Comparison of ENCODE assay signal across 8 cellular contexts in the genomic region with DNA sequence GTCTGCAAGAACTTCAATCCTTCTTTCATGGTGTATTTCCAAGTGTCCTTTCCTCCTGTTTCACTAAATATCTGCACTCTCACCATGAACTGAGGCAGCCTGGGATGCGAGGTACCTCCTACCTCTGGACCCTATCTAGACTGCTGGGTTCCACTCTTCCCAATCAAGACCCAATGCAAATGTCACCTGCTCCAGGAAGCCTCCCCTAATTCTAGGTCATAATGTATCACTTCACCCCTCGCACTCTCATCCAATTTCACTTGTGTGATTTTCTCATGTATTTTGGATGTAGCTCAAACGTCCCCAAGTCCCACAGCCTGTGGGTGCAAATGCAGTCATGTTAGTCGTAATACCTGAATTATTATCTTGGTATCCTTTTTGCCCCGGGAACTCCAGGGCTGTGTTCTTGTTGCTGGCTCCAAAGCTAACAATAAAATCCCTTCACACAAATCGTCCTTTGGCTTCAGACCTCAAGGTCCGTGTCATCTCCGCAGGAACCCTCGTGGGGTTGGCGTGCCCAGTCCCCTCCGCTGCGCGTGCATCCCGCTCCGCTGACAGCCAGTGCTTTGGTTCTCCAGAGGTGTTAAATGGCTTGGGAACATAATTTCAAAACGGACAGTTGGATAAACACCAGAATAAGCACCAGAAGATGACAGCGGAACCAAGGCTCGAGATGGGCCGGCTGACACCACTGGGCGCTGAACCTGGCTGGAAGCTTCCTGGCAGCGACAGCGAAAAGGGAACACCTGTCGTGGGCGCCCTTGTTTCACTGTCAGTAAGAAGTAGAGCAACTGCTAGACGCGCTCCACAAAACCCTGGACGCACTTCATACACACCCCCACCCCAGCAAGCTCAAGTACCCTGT. TPM values are rescaled to one million over a fixed set of nuclear protein-coding genes. Genes with fewer than 3 reads are reported as not detected.
DNase-seq lines count a peak whose midpoint lies in the region; ATAC-seq and TF ChIP-seq lines count a peak whose summit lies in the region.

No MANE protein-coding gene starts in this region.

- no peak overlapping the region for H3K23ac ChIP-seq in H9 (ENCODE audit: insufficient read length, low read depth, low read length)

- ATAC-seq in gastroesophageal sphincter, result no peak
- no peak for ATAC-seq in GM19324 (IDR thresholded peaks at IDR 0.05; ENCODE audit: low FRiP score, unreplicated experiment)
- no peak for ATAC-seq in HG02798 (IDR thresholded peaks at IDR 0.05; ENCODE audit: poor library complexity, unreplicated experiment)

- TF ChIP-seq CTCF in H9 (conservative IDR thresholded peaks at IDR 0.05) (no peak), VCaP (conservative IDR thresholded peaks at IDR 0.05) (no peak), gastroesophageal sphincter (IDR thresholded peaks at IDR 0.05) (no peak)

- peaks cover 2 to 10% of the 10 kb centered on the region in 2 experiments; a peak in 2 of 5 replicates for H3K9me3 Mint-ChIP-seq in H9

- no peak overlapping the region for H3K4ac ChIP-seq in H9 (ENCODE audit: low read depth, low read length)

- H3K4me3 Mint-ChIP-seq in H9, result peak overlapping the region; percentile 67 to 82

- no peak overlapping the region for H2BK12ac ChIP-seq in H9 (ENCODE audit: insufficient read length, low read depth, low read length)

- DNase-seq in H9 (no peak), skeletal muscle cell (ENCODE audit: low read depth) (no peak), dedifferentiated amniotic fluid mesenchymal stem cell (ENCODE audit: extremely low spot score) (no peak), NCI-H510A (lab: John Stamatoyannopoulos, UW) (no peak)

- no peak overlapping the region for H2AK5ac ChIP-seq in H9 (ENCODE audit: insufficient read length, low read length)

- H4K91ac ChIP-seq in H9 (ENCODE audit: insufficient read length, low read depth, low read length), result no peak overlapping the region

- peaks cover 29 to 36% of the 10 kb centered on the region in 2 experiments for H3K4me1 Mint-ChIP-seq in H9

- no peaks in the 10 kb centered on the region for H4K20me1 ChIP-seq in H9 (ENCODE audit: control insufficient read depth, insufficient read depth, insufficient read length)

- no peak overlapping the region for H3K18ac ChIP-seq in H9 (ENCODE audit: insufficient read length, low read depth, low read length)

- peaks cover 20% of the 10 kb centered on the region for H3K27me3 Mint-ChIP-seq in H9 (ENCODE audit: low read depth)

- no peaks in the 10 kb centered on the region for H3K79me1 ChIP-seq in H9 (ENCODE audit: insufficient read depth, low read depth, low read length, poor library complexity, severe bottlenecking)

- no peak overlapping the region for H2BK15ac ChIP-seq in H9 (ENCODE audit: low read depth, low read length)

- H3K14ac ChIP-seq in H9 (ENCODE audit: insufficient read depth, low read length), result no peak overlapping the region

- H2BK120ac ChIP-seq in H9 (ENCODE audit: low read depth, low read length, poor library complexity, severe bottlenecking), result no peak overlapping the region

- peak overlapping the region; percentile 44 for H3K4me2 ChIP-seq in H9 (ENCODE audit: insufficient read depth, insufficient read length, low read length)

- H3K27ac ChIP-seq in H9 (ENCODE audit: insufficient read length, low read depth, low read length) (no peak overlapping the region), VCaP (peak overlapping the region; percentile 89), gastroesophageal sphincter (peak overlapping the region in 3 of 4 donors; percentile 95 to 98 (median 96))

- H4K5ac ChIP-seq in H9 (ENCODE audit: insufficient read length, low read depth, low read length), result no peak overlapping the region

- H3T11ph ChIP-seq in H9 (ENCODE audit: low read length), result no peak overlapping the region

- H3K36me3 ChIP-seq in gastroesophageal sphincter, result no peaks in the 10 kb centered on the region

- TF ChIP-seq EP300 in gastroesophageal sphincter (IDR thresholded peaks at IDR 0.05), result no peak

- peaks cover 13% of the 10 kb centered on the region; the same call in 1 of the 2 replicates for H3K79me2 ChIP-seq in H9 (ENCODE audit: insufficient read depth, low read length)

- no peak overlapping the region for H4K8ac ChIP-seq in H9 (replicated peaks; ENCODE audit: insufficient read length, low read depth, low read length)

- no peak overlapping the region for H3K56ac ChIP-seq in H9 (ENCODE audit: insufficient read length, low read depth, low read length)

- no peak overlapping the region for H3K9ac ChIP-seq in H9 (ENCODE audit: extremely low read depth, insufficient read length, low read length)

- WGBS in H9 (ENCODE audit: extremely low coverage, insufficient read length, low lambda C conversion rate), result no CpG with 5 or more reads among the region's 27 CpGs
- WGBS in gastroesophageal sphincter (ENCODE audit: low coverage in 1 of 2), 2 donors, result 73 to 85% methylated on average over 4 to 13 of the region's 27 CpGs

- H3K27me3 ChIP-seq in H9 (ENCODE audit: insufficient read depth, low read length) (no peaks in the 10 kb centered on the region; the same call in 1 of the 2 replicates), gastroesophageal sphincter (no peaks in the 10 kb centered on the region)

- H2AFZ ChIP-seq in H9 (ENCODE audit: low read length), result no peak overlapping the region

- H3K27ac Mint-ChIP-seq in H9, result no peak overlapping the region; a peak in 1 of 7 replicates

- H3K23me2 ChIP-seq in H9 (ENCODE audit: insufficient read length, low read depth, low read length, poor library complexity, severe bottlenecking), result peaks cover 15% of the 10 kb centered on the region

- H3K36me3 Mint-ChIP-seq in H9 (ENCODE audit: insufficient read depth in 1 of 3, low read depth in 3 of 3), result peaks cover 0 to 10% (median 5%) of the 10 kb centered on the region in 3 experiments; a peak in 3 of 7 replicates

- H3K9me3 ChIP-seq in H9 (ENCODE audit: control insufficient read depth, low read depth, low read length) (no peaks in the 10 kb centered on the region), gastroesophageal sphincter (no peaks in the 10 kb centered on the region)

- no peak overlapping the region for H2BK20ac ChIP-seq in H9 (ENCODE audit: low read depth, low read length, poor library complexity, severe bottlenecking)

- H3K4me1 ChIP-seq in H9 (ENCODE audit: insufficient read depth, low read length), result no peaks in the 10 kb centered on the region
- peaks cover 0 to 40% (median 12%) of the 10 kb centered on the region in 3 donors for H3K4me1 ChIP-seq in gastroesophageal sphincter

- no peak for TF ChIP-seq POLR2A in gastroesophageal sphincter (IDR thresholded peaks at IDR 0.05)

- no peak overlapping the region for H2BK5ac ChIP-seq in H9 (ENCODE audit: insufficient read length, low read length)

- H3K4me3 ChIP-seq in gastroesophageal sphincter, result peak overlapping the region in 1 of 2 donors; percentile 95
- peak overlapping the region; percentile 76 for H3K4me3 ChIP-seq in skeletal muscle cell (ENCODE audit: low read depth, low read length)

RNA-seq across cellular contexts. Expression of a gene that starts 1.0 kb away (rescaled TPM):
- total RNA-seq in H9 (2021) (40.3 and 42.4 TPM in 2 replicates), gastroesophageal sphincter (10 to 100 TPM; 43.6 to 60.9 (median 52.3) TPM)
